8 cellular contexts compared by ENCODE assay signal in genomic region chr10:117174439-117175214, GRCh38. TPM values are rescaled to one million over a fixed set of nuclear protein-coding genes. Genes with fewer than 3 reads are reported as not detected.
A peak's percentile ranks its signal among the peaks of the same experiment; 100 is the strongest.
DNase-seq lines count a peak whose midpoint lies in the region; ATAC-seq lines count a peak whose summit lies in the region.

No MANE protein-coding gene starts in this region.

- peak overlapping the region; percentile 56 to 74 (median 67) for H3K4me3 ChIP-seq in BLaER1 treated with 17β-estradiol and CSF1 and Interleukin-3, amounts not matched to agents 10 nM and 100 nM
- peak overlapping the region; percentile 68 for H3K4me3 ChIP-seq in effector memory CD4-positive, alpha-beta T cell (ENCODE audit: insufficient read depth, low read depth, low read length, poor library complexity, severe bottlenecking)
- H3K4me3 ChIP-seq in mesodermal cell (ENCODE audit: extremely low read depth, insufficient read depth, low read length, poor library complexity, severe bottlenecking): peak overlapping the region; percentile 29

- H3K4me1 ChIP-seq in BLaER1 treated with 17β-estradiol and CSF1 and Interleukin-3, amounts not matched to agents 10 nM and 100 nM: peaks cover 7 to 23% (median 15%) of the 10 kb centered on the region in 10 experiments; a peak in 18 of 20 replicates
- H3K4me1 ChIP-seq in effector memory CD4-positive, alpha-beta T cell (ENCODE audit: control insufficient read depth, insufficient read depth, low read length, poor library complexity, severe bottlenecking): no peaks in the 10 kb centered on the region
- H3K4me1 ChIP-seq in mesodermal cell (ENCODE audit: control insufficient read depth, insufficient read depth, low read length, poor library complexity, severe bottlenecking): peaks cover 4% of the 10 kb centered on the region

- no peak overlapping the region for H3K27ac Mint-ChIP-seq in activated CD4-positive, alpha-beta memory T cell treated with anti-CD3 and anti-CD28 coated beads, Interleukin-2, amount 10 ng/mL, durations not matched to agents 7 days and 5 days

- 13 to 14% methylated on average over 12 to 15 of the region's 16 CpGs for WGBS in mesodermal cell (ENCODE audit: insufficient coverage in 2 of 2), 2 experiments

- no peaks in the 10 kb centered on the region for H3K36me3 Mint-ChIP-seq in activated CD4-positive, alpha-beta memory T cell treated with anti-CD3 and anti-CD28 coated beads, Interleukin-2, amount 10 ng/mL, durations not matched to agents 7 days and 5 days (ENCODE audit: low read depth)

- no peaks in the 10 kb centered on the region for H3K36me3 ChIP-seq in BLaER1 treated with 17β-estradiol and CSF1 and Interleukin-3, amounts not matched to agents 10 nM and 100 nM
- no peaks in the 10 kb centered on the region for H3K36me3 ChIP-seq in effector memory CD4-positive, alpha-beta T cell (ENCODE audit: control insufficient read depth, insufficient read depth, low read length)
- no peaks in the 10 kb centered on the region for H3K36me3 ChIP-seq in mesodermal cell (ENCODE audit: control insufficient read depth, insufficient read depth, low read length)

- H3K9me3 ChIP-seq in BLaER1 treated with 17β-estradiol and CSF1 and Interleukin-3, amounts not matched to agents 10 nM and 100 nM (replicated peaks in 1 of 11): no peaks in the 10 kb centered on the region
- H3K9me3 ChIP-seq in effector memory CD4-positive, alpha-beta T cell (ENCODE audit: control insufficient read depth, low read length): no peaks in the 10 kb centered on the region
- no peaks in the 10 kb centered on the region for H3K9me3 ChIP-seq in mesodermal cell (ENCODE audit: control insufficient read depth, low read length)

- no peaks in the 10 kb centered on the region for H3K9me3 Mint-ChIP-seq in activated CD4-positive, alpha-beta memory T cell treated with anti-CD3 and anti-CD28 coated beads, Interleukin-2, amount 10 ng/mL, durations not matched to agents 7 days and 5 days

- DNase-seq in GM19240 (ENCODE audit: insufficient read length, low spot score) (peak; percentile 72), NCI-H510A treated with DMSO at 0.1 percent for 48 hours (lab: John Stamatoyannopoulos, UW) (peak; percentile 66)
- peak; percentile 83 for DNase-seq in activated CD4-positive, alpha-beta memory T cell treated with anti-CD3 and anti-CD28 coated beads, Interleukin-2, amount 10 ng/mL, durations not matched to agents 7 days and 5 days
- DNase-seq in effector memory CD4-positive, alpha-beta T cell: peak; percentile 24 to 66 (median 60)
- peak; percentile 60 for DNase-seq in stimulated activated CD8-positive, alpha-beta memory T cell treated with anti-CD3 and anti-CD28 coated beads, Interleukin-12 subunit alpha, Interleukin-12 subunit beta, amount 100 ng/mL, for 4 hours (ENCODE audit: low read depth)

- CTCF ChIA-PET in activated CD4-positive, alpha-beta memory T cell treated with anti-CD3 and anti-CD28 coated beads, Interleukin-2, amount 10 ng/mL, durations not matched to agents 7 days and 5 days (lab: Charles Lee): interaction anchor here (0.7 to 2.9 kb wide), 49 partner anchors 8 to 1816 kb away, joined by 3 to 94 read pairs (median 4); partner anchors contain the start of genes KCNK18 and SHTN1

- H3K4me2 ChIP-seq in BLaER1 treated with 17β-estradiol and CSF1 and Interleukin-3, amounts not matched to agents 10 nM and 100 nM: peak overlapping the region; percentile 87 to 100 (median 98)

- H3K4me3 Mint-ChIP-seq in activated CD4-positive, alpha-beta memory T cell treated with anti-CD3 and anti-CD28 coated beads, Interleukin-2, amount 10 ng/mL, durations not matched to agents 7 days and 5 days: peak overlapping the region; percentile 78

- H3K9ac ChIP-seq in BLaER1 treated with 17β-estradiol and CSF1 and Interleukin-3, amounts not matched to agents 10 nM and 100 nM: peak overlapping the region; percentile 45 to 73 (median 61); a peak in 19 of 22 replicates

- H3K4me1 Mint-ChIP-seq in activated CD4-positive, alpha-beta memory T cell treated with anti-CD3 and anti-CD28 coated beads, Interleukin-2, amount 10 ng/mL, durations not matched to agents 7 days and 5 days: peaks cover 19% of the 10 kb centered on the region

- ATAC-seq in HG03439 (IDR thresholded peaks at IDR 0.05; ENCODE audit: unreplicated experiment): peak; percentile 76

- H3K27me3 Mint-ChIP-seq in activated CD4-positive, alpha-beta memory T cell treated with anti-CD3 and anti-CD28 coated beads, Interleukin-2, amount 10 ng/mL, durations not matched to agents 7 days and 5 days: peaks cover 38% of the 10 kb centered on the region

- peak overlapping the region in 5 of 11 experiments; percentile 1 to 21 (median 15); a peak in 2 of 22 replicates for H3K27ac ChIP-seq in BLaER1 treated with 17β-estradiol and CSF1 and Interleukin-3, amounts not matched to agents 10 nM and 100 nM
- no peak overlapping the region for H3K27ac ChIP-seq in effector memory CD4-positive, alpha-beta T cell (ENCODE audit: insufficient read depth, low read length, poor library complexity, severe bottlenecking)
- H3K27ac ChIP-seq in mesodermal cell (ENCODE audit: low read depth, low read length, severe bottlenecking): no peak overlapping the region

- 0 out of 22 replicates have a peak, but pooled peaks cover 0 to 8% (median 0%) of the 10 kb centered on the region in 11 experiments for H4K20me1 ChIP-seq in BLaER1 treated with 17β-estradiol and CSF1 and Interleukin-3, amounts not matched to agents 10 nM and 100 nM

- H3K27me3 ChIP-seq in BLaER1 treated with 17β-estradiol and CSF1 and Interleukin-3, amounts not matched to agents 10 nM and 100 nM: peaks cover 11 to 25% (median 13%) of the 10 kb centered on the region in 11 experiments
- peaks cover 12% of the 10 kb centered on the region for H3K27me3 ChIP-seq in effector memory CD4-positive, alpha-beta T cell (replicated peaks; ENCODE audit: control insufficient read depth, insufficient read depth, low read length, poor library complexity, severe bottlenecking)

- POLR2A ChIA-PET in activated CD4-positive, alpha-beta memory T cell treated with anti-CD3 and anti-CD28 coated beads, Interleukin-2, amount 10 ng/mL, durations not matched to agents 7 days and 5 days (lab: Charles Lee): interaction anchor here (0.8 to 1.3 kb wide), 3 partner anchors 42 to 657 kb away, joined by 3 to 7 read pairs (median 3); no protein-coding TSS in a partner anchor

RNA-seq across cellular contexts. Expression of gene KCNK18, which starts 22.7 kb away (rescaled TPM):
- total RNA-seq in activated CD4-positive, alpha-beta memory T cell treated with anti-CD3 and anti-CD28 coated beads, Interleukin-2, amount 10 ng/mL, durations not matched to agents 7 days and 5 days: not detected
- not detected for polyA plus RNA-seq in mesodermal cell (2013, experiment 1 of 2)
- polyA plus RNA-seq in mesodermal cell (2013, experiment 2 of 2): not detected

RNA-seq across cellular contexts. Expression of gene VAX1, which starts 36.6 kb away (rescaled TPM):
- not detected for total RNA-seq in activated CD4-positive, alpha-beta memory T cell treated with anti-CD3 and anti-CD28 coated beads, Interleukin-2, amount 10 ng/mL, durations not matched to agents 7 days and 5 days
- polyA plus RNA-seq in mesodermal cell (2013, experiment 1 of 2): 1.1 TPM
- polyA plus RNA-seq in mesodermal cell (2013, experiment 2 of 2): 1.7 TPM
